ENCODE assay signal across 29 cellular contexts in genomic region chr14:104087981-104088850, GRCh38. TPM values are rescaled to one million over a fixed set of nuclear protein-coding genes. Genes with fewer than 3 reads are reported as not detected.
A peak's percentile ranks its signal among the peaks of the same experiment; 100 is the strongest.
DNase-seq lines count a peak whose midpoint lies in the region; ATAC-seq, FAIRE-seq and TF ChIP-seq lines count a peak whose summit lies in the region.
"Had no signal": no experiment of that assay in that cellular context is flagged by ENCODE, and none has a peak within 500 bp of the region (broad histone marks: within the 10 kb centered on the region; RNA-seq: fewer than 3 reads in every experiment).

No MANE protein-coding gene starts in this region.

- H3K4me3 ChIP-seq in HEK293 (ENCODE audit: low read depth, low read length) (no peak overlapping the region), small intestine (ENCODE audit: low read depth in 1 of 2, low read length in 2 of 2) (no peak overlapping the region), testis (no peak overlapping the region), SK-N-SH (ENCODE audit: low read depth in 2 of 2, low read length in 1 of 2) (no peak overlapping the region)
- H3K4me3 ChIP-seq: HAP-1, lung, SK-N-MC, tibial nerve had no signal

- DNase-seq in glutamatergic neuron (peak; percentile 24), left lobe of liver (ENCODE audit: low spot score) (peak; percentile 99), small intestine (peak; percentile 90), DMS 273 treated with DMSO at 0.1 percent for 48 hours (lab: John Stamatoyannopoulos, UW) (no peak), testis (no peak), SK-N-SH (no peak)
- DNase-seq in activated CD4-positive, CD25-positive, alpha-beta regulatory T cell treated with anti-CD3 and anti-CD28 coated beads, Interleukin-2, amount 50 U/mL, for 72 hours, result no peak
- DNase-seq: activated CD4-positive, alpha-beta T cell treated with anti-CD3 and anti-CD28 coated beads, Interleukin-2, amount 10 ng/mL, durations not matched to agents 24 days and 14 days; activated naive CD4-positive, alpha-beta T cell treated with anti-CD3 and anti-CD28 coated beads, Interleukin-2, amount 10 ng/mL, durations not matched to agents 7 days and 5 days; activated T-cell treated with anti-CD3 and anti-CD28 coated beads, Interleukin-2, amount 50 U/mL, for 48 hours; central memory CD4-positive, alpha-beta T cell; effector CD4-positive, alpha-beta T cell; EL; erythroblast; NCI-H1694 treated with DMSO at 0.1 percent for 48 hours; RPMI8226; stimulated activated CD4-positive, alpha-beta T cell treated with anti-CD3 and anti-CD28 coated beads, Interleukin-4, amount 100 ng/mL, for 24 hours; stimulated activated naive CD4-positive, alpha-beta T cell had no signal

- no peak for TF ChIP-seq POLR2A in testis (IDR thresholded peaks at IDR 0.05)

- no peaks in the 10 kb centered on the region for H4K20me1 ChIP-seq in SK-N-SH (ENCODE audit: insufficient read depth)

- TF ChIP-seq CTCF in HEK293 (tag by site-specific recombination; IDR thresholded peaks at IDR 0.05), result no peak
- no peak for TF ChIP-seq CTCF in glutamatergic neuron (IDR thresholded peaks at IDR 0.05; ENCODE audit: partially characterized antibody, unreplicated experiment)
- no peak for TF ChIP-seq CTCF in testis (IDR thresholded peaks at IDR 0.05)
- no peak for TF ChIP-seq CTCF in SK-N-SH (IDR thresholded peaks at IDR 0.05)

- ATAC-seq in left lobe of liver, result peak; percentile 55

- H3K36me3 ChIP-seq in HEK293 (ENCODE audit: control insufficient read depth in 2 of 2, insufficient read depth in 1 of 2, low read length in 2 of 2), result no peaks in the 10 kb centered on the region
- H3K36me3 ChIP-seq in small intestine (ENCODE audit: control insufficient read depth in 2 of 2, insufficient read depth in 2 of 2, low read length in 2 of 2), result no peaks in the 10 kb centered on the region
- H3K36me3 ChIP-seq in testis (ENCODE audit: low read depth, missing control alignments), result no peaks in the 10 kb centered on the region
- no peaks in the 10 kb centered on the region for H3K36me3 ChIP-seq in SK-N-SH (replicated peaks in 1 of 2; ENCODE audit: control insufficient read depth in 1 of 2, insufficient read depth in 2 of 2, low read length in 1 of 2)
- H3K36me3 ChIP-seq: HAP-1, tibial nerve had no signal

- H3K9me3 ChIP-seq in HEK293 (ENCODE audit: control insufficient read depth, insufficient read depth, low read depth, low read length) (no peaks in the 10 kb centered on the region), small intestine (ENCODE audit: control insufficient read depth, low read depth) (no peaks in the 10 kb centered on the region), testis (no peaks in the 10 kb centered on the region), SK-N-SH (no peaks in the 10 kb centered on the region)
- H3K9me3 ChIP-seq: HAP-1 had no signal

- POLR2A ChIA-PET in HEK293 (lab: Yijun Ruan, JAX) (no interaction called here), SK-N-SH (lab: Yijun Ruan, JAX) (no interaction called here)

- no peaks in the 10 kb centered on the region for H3K79me2 ChIP-seq in SK-N-SH (ENCODE audit: insufficient read depth)

- H3K27ac Mint-ChIP-seq in glutamatergic neuron (ENCODE audit: unreplicated experiment), result no peak overlapping the region
- H3K27ac Mint-ChIP-seq: activated CD4-positive, alpha-beta T cell treated with anti-CD3 and anti-CD28 coated beads, Interleukin-2, amount 10 ng/mL, durations not matched to agents 24 days and 14 days; activated naive CD4-positive, alpha-beta T cell treated with anti-CD3 and anti-CD28 coated beads, Interleukin-2, amount 10 ng/mL, durations not matched to agents 7 days and 5 days; CD14-positive monocyte; T-helper 2 cell treated with Interferon-gamma antibody and Interleukin-4, amounts not matched to agents 5 μg/mL and 100 μg/mL, for 36 hours had no signal

- H3K36me3 Mint-ChIP-seq in glutamatergic neuron (ENCODE audit: unreplicated experiment), result no peaks in the 10 kb centered on the region
- H3K36me3 Mint-ChIP-seq: activated naive CD4-positive, alpha-beta T cell treated with anti-CD3 and anti-CD28 coated beads, Interleukin-2, amount 10 ng/mL, durations not matched to agents 7 days and 5 days; CD14-positive monocyte had no signal

- H3K4me3 Mint-ChIP-seq in glutamatergic neuron (ENCODE audit: unreplicated experiment), result no peak overlapping the region
- H3K4me3 Mint-ChIP-seq: activated CD4-positive, alpha-beta T cell treated with anti-CD3 and anti-CD28 coated beads, Interleukin-2, amount 10 ng/mL, durations not matched to agents 24 days and 14 days; activated naive CD4-positive, alpha-beta T cell treated with anti-CD3 and anti-CD28 coated beads, Interleukin-2, amount 10 ng/mL, durations not matched to agents 7 days and 5 days; CD14-positive monocyte; T-helper 2 cell treated with Interferon-gamma antibody and Interleukin-4, amounts not matched to agents 5 μg/mL and 100 μg/mL, for 36 hours had no signal

- no peak for FAIRE-seq in small intestine (lab: Jason Lieb, UNC)
- FAIRE-seq: D721Med had no signal

- H3K4me1 ChIP-seq in HEK293 (ENCODE audit: control insufficient read depth, insufficient read depth, low read length) (no peaks in the 10 kb centered on the region), small intestine (ENCODE audit: control insufficient read depth in 2 of 2, insufficient read depth in 1 of 2, low read depth in 1 of 2, low read length in 1 of 2) (peaks cover 2 to 17% of the 10 kb centered on the region in 2 donors), testis (peaks cover 5% of the 10 kb centered on the region), SK-N-SH (ENCODE audit: control insufficient read depth in 1 of 2, insufficient read depth in 2 of 2, low read depth in 1 of 2, low read length in 1 of 2) (peaks cover 0 to 10% of the 10 kb centered on the region in 2 experiments; a peak in 1 of 4 replicates)
- H3K4me1 ChIP-seq: HAP-1 had no signal

- H3F3A ChIP-seq in SK-N-SH (replicated peaks; ENCODE audit: insufficient read depth), result no peaks in the 10 kb centered on the region

- intact Hi-C loops in testis (cut with DNase I; ENCODE audit: low total_unique reads), result no loop called here

- H3K27ac ChIP-seq in HEK293 (ENCODE audit: extremely low read depth, low read depth, low read length) (no peak overlapping the region), small intestine (ENCODE audit: low read depth in 1 of 2, low read length in 1 of 2) (peak overlapping the region; percentile 25 to 53), testis (no peak overlapping the region), SK-N-SH (ENCODE audit: low read depth in 2 of 2, low read length in 1 of 2) (no peak overlapping the region)
- H3K27ac ChIP-seq: SK-N-MC, tibial nerve had no signal

- no peak overlapping the region for H2AFZ ChIP-seq in SK-N-SH (ENCODE audit: low read depth)

- H3K4me1 Mint-ChIP-seq in glutamatergic neuron (ENCODE audit: low read depth, unreplicated experiment), result peaks cover 4% of the 10 kb centered on the region
- H3K4me1 Mint-ChIP-seq: activated CD4-positive, alpha-beta T cell treated with anti-CD3 and anti-CD28 coated beads, Interleukin-2, amount 10 ng/mL, durations not matched to agents 24 days and 14 days; CD14-positive monocyte had no signal

- no peak overlapping the region for H3K9ac ChIP-seq in SK-N-SH

- no peaks in the 10 kb centered on the region for H3K9me2 ChIP-seq in SK-N-SH

- 19 to 55% (median 37%) methylated on average over 23 of the region's 23 CpGs for WGBS in small intestine, 3 donors
- WGBS in testis, 2 donors, result 81 to 83% methylated on average over 13 to 23 of the region's 23 CpGs
- WGBS in SK-N-SH (ENCODE audit: low lambda C conversion rate), result 78% methylated on average over 9 of the region's 23 CpGs

- H3K27me3 Mint-ChIP-seq in glutamatergic neuron (ENCODE audit: unreplicated experiment), result peaks cover 14% of the 10 kb centered on the region

- H3K9me3 Mint-ChIP-seq in glutamatergic neuron (ENCODE audit: unreplicated experiment), result no peaks in the 10 kb centered on the region
- H3K9me3 Mint-ChIP-seq: activated CD4-positive, alpha-beta T cell treated with anti-CD3 and anti-CD28 coated beads, Interleukin-2, amount 10 ng/mL, durations not matched to agents 24 days and 14 days; activated naive CD4-positive, alpha-beta T cell treated with anti-CD3 and anti-CD28 coated beads, Interleukin-2, amount 10 ng/mL, durations not matched to agents 7 days and 5 days; T-helper 2 cell treated with Interferon-gamma antibody and Interleukin-4, amounts not matched to agents 5 μg/mL and 100 μg/mL, for 36 hours had no signal

- H3K27me3 ChIP-seq in small intestine (ENCODE audit: control insufficient read depth in 2 of 2, insufficient read depth in 2 of 2, low read length in 2 of 2) (no peaks in the 10 kb centered on the region), testis (no peaks in the 10 kb centered on the region), SK-N-SH (ENCODE audit: insufficient read depth) (no peaks in the 10 kb centered on the region)

- TF ChIP-seq RAD21 in SK-N-SH (IDR thresholded peaks at IDR 0.05; ENCODE audit: low read length), result no peak

- H3K4me2 ChIP-seq in SK-N-SH, result no peak overlapping the region

- TF ChIP-seq EP300 in SK-N-SH (IDR thresholded peaks at IDR 0.05; ENCODE audit: borderline replicate concordance in 1 of 2, low read depth in 1 of 2, low read length in 1 of 2), result no peak

- CTCF ChIA-PET in HEK293 (lab: Yijun Ruan, JAX) (interaction anchor here (1.0 to 1.2 kb wide), 2 partner anchors 11 to 13 kb away, joined by 3 to 8 read pairs; no protein-coding TSS in a partner anchor), SK-N-SH (lab: Yijun Ruan, JAX) (interaction anchor here (0.7 to 4.5 kb wide), 10 partner anchors 11 to 476 kb away, joined by 3 to 46 read pairs (median 3); no protein-coding TSS in a partner anchor)

TF ChIP-seq in HEK293, 187 proteins besides CTCF, POLR2A, EP300 and RAD21 (continues in another document):
- no peak for TF ChIP-seq ZNF843 (tag by site-specific recombination; IDR thresholded peaks at IDR 0.05)
- no peak for TF ChIP-seq ZNF596 (tag by site-specific recombination; IDR thresholded peaks at IDR 0.05)

TF ChIP-seq in SK-N-SH, 30 proteins besides CTCF, POLR2A, EP300 and RAD21 (continues in another document):
- no peak for TF ChIP-seq RFX5 (IDR thresholded peaks at IDR 0.05; ENCODE audit: low read length)

RNA-seq across cellular contexts. Expression of gene ASPG, which starts 2.7 kb away (rescaled TPM):
- total RNA-seq in glutamatergic neuron (ENCODE audit: unreplicated experiment) (not detected), left lobe of liver (282 TPM), testis (1 to 10 TPM; 2.7 to 3.7 TPM)
- polyA plus RNA-seq in small intestine (1 to 10 TPM in 2 of 3 donors, under 1 TPM in 1; 0.43 to 2.7 (median 1.9) TPM), testis (ENCODE audit: insufficient read depth, low read depth, low replicate concordance) (3.3 TPM), SK-N-SH (2012; rRNA removed) (not detected in 2 replicates)
- not detected in 2 replicates for polyA plus RNA-seq in SK-N-SH (2012; cell fraction: cytosol; rRNA removed)
- 0.01 TPM in 1 of 2 replicates, not detected in the other for polyA plus RNA-seq in SK-N-SH (2012; cell fraction: nucleus; rRNA removed)
- total RNA-seq: activated CD4-positive, alpha-beta T cell treated with anti-CD3 and anti-CD28 coated beads, Interleukin-2, amount 10 ng/mL, durations not matched to agents 24 days and 14 days; fibroblast of villous mesenchyme; pulmonary artery endothelial cell had no signal
- polyA plus RNA-seq: AG04450, CD14-positive monocyte had no signal

RNA-seq across cellular contexts. Expression of gene KIF26A, which starts 50.2 kb away (rescaled TPM):
- total RNA-seq in glutamatergic neuron (ENCODE audit: unreplicated experiment), result 5.9 TPM
- total RNA-seq in left lobe of liver, result 1.3 TPM
- 1 to 10 TPM in 1 of 3 donors, under 1 TPM in 1, not detected in 1; 0.27 to 4.8 TPM for polyA plus RNA-seq in small intestine
- 10 to 100 TPM; 18.3 to 21.2 TPM for total RNA-seq in testis
- polyA plus RNA-seq in testis (ENCODE audit: insufficient read depth, low read depth, low replicate concordance), result 5.6 TPM
- polyA plus RNA-seq in SK-N-SH (2012; rRNA removed), result 1.4 and 1.7 TPM in 2 replicates
- 0.79 and 1.5 TPM in 2 replicates for polyA plus RNA-seq in SK-N-SH (2012; cell fraction: cytosol; rRNA removed)
- polyA plus RNA-seq in SK-N-SH (2012; cell fraction: nucleus; rRNA removed), result 2.1 and 4.0 TPM in 2 replicates
- polyA plus RNA-seq: AG04450, CD14-positive monocyte had no signal

Comparison
In these comparisons a context has a peak if more than half of its experiments do, and no peak if none do; other contexts are left out.
1. H3K27ac ChIP-seq: peak in small intestine (2 of 2); none in HEK293 (single experiment), testis (0 of 2) and SK-N-SH (0 of 2).
2. DNase-seq: peak in glutamatergic neuron (single experiment), left lobe of liver (single experiment) and small intestine (single experiment); none in DMS 273 treated with DMSO at 0.1 percent for 48 hours (single experiment), activated CD4-positive, CD25-positive, alpha-beta regulatory T cell treated with anti-CD3 and anti-CD28 coated beads, Interleukin-2, amount 50 U/mL, for 72 hours (single experiment), testis (single experiment) and SK-N-SH (single experiment).
3. RNA of gene ASPG, which starts 2.7 kb away (total RNA-seq): 282 TPM in left lobe of liver (single experiment); 2.7 to 3.7 TPM in testis and not detected in glutamatergic neuron (single experiment); every median in the first group is over 10 times any median in the second.